3 cellular contexts compared by ENCODE assay signal in genomic region chr2:154952346-154953010, GRCh38.
TF ChIP-seq lines count a peak whose summit lies in the region.

No MANE protein-coding gene starts in this region.

TF ChIP-seq in GM23338, 12 proteins besides CTCF, POLR2A, EP300 and RAD21:
- TF ChIP-seq ZNF114 (CRISPR knock-in tag; IDR thresholded peaks at IDR 0.05), result no peak

TF ChIP-seq in GM12878, 131 proteins besides CTCF, POLR2A, EP300 and RAD21:
- TF ChIP-seq BMI1 (IDR thresholded peaks at IDR 0.05; ENCODE audit: borderline replicate concordance) (peak; percentile 63; the same call in 1 of the 2 replicates), TCF3 (IDR thresholded peaks at IDR 0.05; ENCODE audit: borderline replicate concordance, insufficient read depth, low read depth, low read length) (no peak)
TF ChIP-seq in GM12878: peak in this region for 1.

TF ChIP-seq in neural cell, 6 proteins besides CTCF, POLR2A, EP300 and RAD21:
- TF ChIP-seq REST (IDR thresholded peaks at IDR 0.05; ENCODE audit: borderline replicate concordance) (peak; percentile 80), POLR2AphosphoS5 (IDR thresholded peaks at IDR 0.05) (peak; percentile 45), TAF1 (IDR thresholded peaks at IDR 0.05; ENCODE audit: low read depth) (no peak), MXI1 (conservative IDR thresholded peaks at IDR 0.05; ENCODE audit: poor library complexity, severe bottlenecking) (no peak), EZH2 (IDR thresholded peaks at IDR 0.05; ENCODE audit: borderline replicate concordance, insufficient read depth, low read length, poor library complexity, severe bottlenecking) (no peak), SMC3 (conservative IDR thresholded peaks at IDR 0.05; ENCODE audit: poor library complexity) (no peak)
